Comparison of ENCODE assay signal across 25 cellular contexts in genomic region chr2:44953686-44953976, GRCh38. TPM values are rescaled to one million over a fixed set of nuclear protein-coding genes. Genes with fewer than 3 reads are reported as not detected.
"Had no signal": no experiment of that assay in that cellular context is flagged by ENCODE, and none has a peak within 500 bp of the region (broad histone marks: within the 10 kb centered on the region; RNA-seq: fewer than 3 reads in every experiment).

No MANE protein-coding gene starts in this region.

- H3K4me3 ChIP-seq: gastroesophageal sphincter, thyroid gland had no signal

- H3K27ac ChIP-seq: breast epithelium, coronary artery, gastroesophageal sphincter, heart right ventricle, thyroid gland had no signal

- H3K27ac Mint-ChIP-seq: activated B cell treated with CpG ODN at 0.5 μM for 24 hours; activated CD4-positive, alpha-beta memory T cell treated with anti-CD3 and anti-CD28 coated beads, Interleukin-2, amount 10 ng/mL, durations not matched to agents 7 days and 5 days; activated naive CD4-positive, alpha-beta T cell treated with anti-CD3 and anti-CD28 coated beads for 36 hours; naive thymus-derived CD8-positive, alpha-beta T cell had no signal

- DNase-seq: activated B cell treated with CpG ODN at 0.5 μM for 24 hours; activated CD4-positive, alpha-beta memory T cell treated with anti-CD3 and anti-CD28 coated beads, Interleukin-2, amount 10 ng/mL, durations not matched to agents 7 days and 5 days; activated CD4-positive, alpha-beta T cell treated with anti-CD3 and anti-CD28 coated beads for 4 hours; activated naive CD4-positive, alpha-beta T cell treated with anti-CD3 and anti-CD28 coated beads for 36 hours; activated T-cell treated with anti-CD3 and anti-CD28 coated beads, Interleukin-2, amount 50 U/mL, for 1 hour; aorta; erythroblast; heart right ventricle; mesenchymal stem cell; occipital lobe; stimulated activated CD4-positive, alpha-beta T cell treated with anti-CD3 and anti-CD28 coated beads, Interleukin-2, amount 100 ng/mL, for 24 hours; stimulated activated naive CD4-positive, alpha-beta T cell treated with Interleukin-2 at 50 U/mL for 16 hours; T-helper 2 cell; thyroid gland had no signal

- H3K9me3 ChIP-seq: breast epithelium, gastroesophageal sphincter, heart right ventricle, thyroid gland had no signal

- H3K36me3 ChIP-seq: breast epithelium, gastroesophageal sphincter, heart right ventricle, thyroid gland had no signal

- H3K36me3 Mint-ChIP-seq: naive thymus-derived CD8-positive, alpha-beta T cell had no signal

- H3K9me3 Mint-ChIP-seq: activated B cell treated with CpG ODN at 0.5 μM for 24 hours; activated CD4-positive, alpha-beta memory T cell treated with anti-CD3 and anti-CD28 coated beads, Interleukin-2, amount 10 ng/mL, durations not matched to agents 7 days and 5 days; activated naive CD4-positive, alpha-beta T cell treated with anti-CD3 and anti-CD28 coated beads for 36 hours had no signal

- FAIRE-seq: endometrium had no signal

- H3K4me3 Mint-ChIP-seq: activated CD4-positive, alpha-beta memory T cell treated with anti-CD3 and anti-CD28 coated beads, Interleukin-2, amount 10 ng/mL, durations not matched to agents 7 days and 5 days; activated naive CD4-positive, alpha-beta T cell treated with anti-CD3 and anti-CD28 coated beads for 36 hours had no signal

- ATAC-seq: gastroesophageal sphincter; heart right ventricle; naive thymus-derived CD8-positive, alpha-beta T cell had no signal

RNA-seq across cellular contexts. Expression of gene SIX3, which starts 12.1 kb away (rescaled TPM):
- total RNA-seq: activated B cell treated with CpG ODN at 0.5 μM for 24 hours; activated naive CD4-positive, alpha-beta T cell treated with anti-CD3 and anti-CD28 coated beads for 36 hours; aorta; breast epithelium; heart right ventricle; lower leg skin; mucosa of gallbladder; naive thymus-derived CD8-positive, alpha-beta T cell; occipital lobe; posterior vena cava; skeletal muscle tissue; subcutaneous adipose tissue; thyroid gland; urinary bladder had no signal
- polyA plus RNA-seq: aorta; heart right ventricle; naive thymus-derived CD8-positive, alpha-beta T cell; urinary bladder had no signal

RNA-seq across cellular contexts. Expression of gene SIX2, which starts 55.6 kb away (rescaled TPM):
- total RNA-seq: activated B cell treated with CpG ODN at 0.5 μM for 24 hours; activated CD4-positive, alpha-beta memory T cell treated with anti-CD3 and anti-CD28 coated beads, Interleukin-2, amount 10 ng/mL, durations not matched to agents 7 days and 5 days; activated naive CD4-positive, alpha-beta T cell treated with anti-CD3 and anti-CD28 coated beads for 36 hours; mucosa of gallbladder; naive thymus-derived CD8-positive, alpha-beta T cell had no signal
- polyA plus RNA-seq: naive thymus-derived CD8-positive, alpha-beta T cell had no signal
